In genomic region chr4:22515888-22516541, GRCh38 we compare ENCODE assay signal across 8 cellular contexts. TPM values are rescaled to one million over a fixed set of nuclear protein-coding genes. Genes with fewer than 3 reads are reported as not detected.
DNase-seq lines count a peak whose midpoint lies in the region; FAIRE-seq and TF ChIP-seq lines count a peak whose summit lies in the region.

TSS of gene ADGRA3 (minus strand) at chr4:22516066. CDS start at chr4:22515784, 282 bp downstream.

- H3K27me3 ChIP-seq in SJCRH30, result no peaks in the 10 kb centered on the region
- no peaks in the 10 kb centered on the region for H3K27me3 ChIP-seq in effector memory CD4-positive, alpha-beta T cell (replicated peaks; ENCODE audit: control insufficient read depth, insufficient read depth, low read length, poor library complexity, severe bottlenecking)

- peaks cover 0 to 8% (median 8%) of the 10 kb centered on the region in 5 experiments for H3K9me3 Mint-ChIP-seq in brain

- no peaks in the 10 kb centered on the region for H3K4me1 ChIP-seq in SJCRH30
- no peaks in the 10 kb centered on the region for H3K4me1 ChIP-seq in effector memory CD4-positive, alpha-beta T cell (ENCODE audit: control insufficient read depth, insufficient read depth, low read length, poor library complexity, severe bottlenecking)

- FAIRE-seq in HTR-8/SVneo (lab: Jason Lieb, UNC), result peak; percentile 65

- peak within 1 kb of the TSS; percentile 68 for H3K4me3 ChIP-seq in SJCRH30
- peak within 1 kb of the TSS; percentile 81 for H3K4me3 ChIP-seq in iPS-11a (ENCODE audit: low read depth, low read length)
- no peak within 1 kb of the TSS for H3K4me3 ChIP-seq in effector memory CD4-positive, alpha-beta T cell (ENCODE audit: insufficient read depth, low read depth, low read length, poor library complexity, severe bottlenecking)

- no peaks in the 10 kb centered on the region for H3K36me3 ChIP-seq in SJCRH30
- H3K36me3 ChIP-seq in effector memory CD4-positive, alpha-beta T cell (ENCODE audit: control insufficient read depth, insufficient read depth, low read length), result no peaks in the 10 kb centered on the region

- peak within 1 kb of the TSS; percentile 92 to 99 (median 98) for H3K4me3 Mint-ChIP-seq in brain

- no peak for TF ChIP-seq CTCF in brain (conservative IDR thresholded peaks at IDR 0.05)

- peaks cover 15% of the 10 kb centered on the region for H3K36me3 Mint-ChIP-seq in brain

- H3K4me1 Mint-ChIP-seq in brain, result peaks cover 32% of the 10 kb centered on the region

- H3K27me3 Mint-ChIP-seq in brain, result peaks cover 9% of the 10 kb centered on the region

- peak within 1 kb of the TSS; percentile 82 for H3K27ac ChIP-seq in SJCRH30
- H3K27ac ChIP-seq in effector memory CD4-positive, alpha-beta T cell (ENCODE audit: insufficient read depth, low read length, poor library complexity, severe bottlenecking), result no peak within 1 kb of the TSS

- DNase-seq in NCI-H524 (lab: John Stamatoyannopoulos, UW) (peak; percentile 38 to 54), NCI-H524 treated with DMSO at 0.1 percent for 48 hours (lab: John Stamatoyannopoulos, UW) (no peak), HTR-8/SVneo (ENCODE audit: insufficient read length, low spot score) (peak; percentile 74), SJCRH30 (peak; percentile 84 to 86), retina (peak; percentile 91)
- DNase-seq in effector memory CD4-positive, alpha-beta T cell, result no peak

- H3K9me3 ChIP-seq in SJCRH30 (replicated peaks), result no peaks in the 10 kb centered on the region; the same call in 1 of the 2 replicates
- no peaks in the 10 kb centered on the region for H3K9me3 ChIP-seq in effector memory CD4-positive, alpha-beta T cell (ENCODE audit: control insufficient read depth, low read length)

- H3K27ac Mint-ChIP-seq in brain, result peak within 1 kb of the TSS; percentile 92 to 99 (median 98)

RNA-seq across cellular contexts. Expression of gene ADGRA3, which starts in this region (rescaled TPM):
- 104 TPM in 2 replicates for total RNA-seq in SJCRH30 (2014; rRNA removed; shearing (Covaris generic))
- 22.8 TPM for polyA plus RNA-seq in brain (ENCODE audit: insufficient read depth, low read depth, low replicate concordance)

Comparison
In these comparisons a context has a peak if more than half of its experiments do, and no peak if none do; other contexts are left out.
1. DNase-seq: peak in NCI-H524 (2 of 2), HTR-8/SVneo (single experiment), SJCRH30 (2 of 2) and retina (single experiment); none in NCI-H524 treated with DMSO at 0.1 percent for 48 hours (single experiment) and effector memory CD4-positive, alpha-beta T cell (0 of 3).